In genomic region chr1:1406101-1406820, GRCh38 we compare ENCODE assay signal across 8 cellular contexts. TPM values are rescaled to one million over a fixed set of nuclear protein-coding genes. Genes with fewer than 3 reads are reported as not detected.
A peak's percentile ranks its signal among the peaks of the same experiment; 100 is the strongest.
DNase-seq lines count a peak whose midpoint lies in the region; ATAC-seq, FAIRE-seq and TF ChIP-seq lines count a peak whose summit lies in the region.

No MANE protein-coding gene starts in this region.

- POLR2A ChIA-PET in K562 (lab: Yijun Ruan, JAX): interaction anchor here (0.9 to 3.6 kb wide), 11 partner anchors 8 to 209 kb away, joined by 3 to 26 read pairs (median 6); partner anchors contain the start of genes AURKAIP1, CCNL2 and MIB2

- peak overlapping the region; percentile 99 to 100 for H3K9ac ChIP-seq in K562 (ENCODE audit: insufficient read depth in 1 of 2, low read depth in 2 of 2, low read length in 2 of 2)

- peaks cover 2% of the 10 kb centered on the region for H3K9me1 ChIP-seq in K562 (ENCODE audit: control insufficient read depth, insufficient read depth, low read length)

- H3K4me2 ChIP-seq in K562 (ENCODE audit: insufficient read depth, low read length): peak overlapping the region; percentile 98

- peak overlapping the region; percentile 100 for H3K4me3 ChIP-seq in K562
- peak overlapping the region; percentile 86 for H3K4me3 ChIP-seq in lower lobe of right lung
- peak overlapping the region; percentile 97 for H3K4me3 ChIP-seq in urinary bladder (ENCODE audit: low read depth, low read length)

- TF ChIP-seq RAD21 in K562 (CRISPR knock-in tag; conservative IDR thresholded peaks at IDR 0.05 in 1 of 2, IDR thresholded peaks at IDR 0.05 in 1 of 2): 0 out of 4 replicates have a peak, but pooled peaks of 1 of the 2 experiments have one; percentile 8

- H3K27me3 ChIP-seq in K562 (ENCODE audit: control insufficient read depth in 2 of 2, insufficient read depth in 2 of 2, low read length in 2 of 2) (no peaks in the 10 kb centered on the region), lower lobe of right lung (ENCODE audit: low read depth) (no peaks in the 10 kb centered on the region)

- intact Hi-C loops in Right ventricle myocardium superior (cut with DNase I) (no loop called here), Right ventricle myocardium inferior (cut with DNase I) (loop anchor here (5.0 kb wide), 1 partner anchor 36 kb away; no protein-coding TSS in a partner anchor), K562 (cut with micrococcal nuclease) (loop anchor here (2.0 kb wide), 1 partner anchor 35 kb away; no protein-coding TSS in a partner anchor), lower lobe of right lung (cut with DNase I) (no loop called here)

- WGBS in K562 (ENCODE audit: insufficient coverage, low coverage, missing lambda C conversion rate): 19% methylated on average over 43 of the region's 43 CpGs
- 41% methylated on average over 43 of the region's 43 CpGs for WGBS in urinary bladder

- H3K9me3 ChIP-seq in K562 (replicated peaks; ENCODE audit: control insufficient read depth, insufficient read depth, low read depth, low read length): no peaks in the 10 kb centered on the region; the same call in 1 of the 2 replicates
- H3K9me3 ChIP-seq in lower lobe of right lung: no peaks in the 10 kb centered on the region

- in situ Hi-C loops in K562 (cut with MboI): no loop called here

- CTCF ChIA-PET in K562 (lab: Yijun Ruan, JAX; ENCODE audit: low intra/inter-chr PET ratio): interaction anchor here (0.5 kb wide), 1 partner anchor 247 kb away, joined by 3 read pairs; no protein-coding TSS in a partner anchor

- H2AFZ ChIP-seq in K562 (ENCODE audit: low read depth, low read length): peak overlapping the region; percentile 82

- no peak for TF ChIP-seq EP300 in K562 (IDR thresholded peaks at IDR 0.05; ENCODE audit: low read length)

- DNase-seq in Right ventricle myocardium superior (peak; percentile 28), Right ventricle myocardium inferior (ENCODE audit: missing footprints) (no peak), K562 (ENCODE audit: extremely low read depth in 1 of 4, low spot score in 3 of 4) (peak; percentile 36 to 57 (median 45)), lower lobe of right lung (no peak), SIG-M5 treated with dmso at 0.1 percent for 504 hours (lab: John Stamatoyannopoulos, UW; ENCODE audit: unreplicated experiment) (no peak), RCC 7860 (ENCODE audit: low spot score) (no peak), HuH-7 (ENCODE audit: low spot score) (no peak)

- peaks cover 69% of the 10 kb centered on the region for H3K79me2 ChIP-seq in K562 (ENCODE audit: control insufficient read depth, insufficient read depth, low read length)

- FAIRE-seq in K562 (lab: Jason Lieb, UNC) (no peak), RCC 7860 (lab: Jason Lieb, UNC) (no peak)

- H3K36me3 ChIP-seq in K562 (ENCODE audit: control insufficient read depth, insufficient read depth, low read length): peaks cover 67% of the 10 kb centered on the region
- peaks cover 49% of the 10 kb centered on the region for H3K36me3 ChIP-seq in lower lobe of right lung
- H3K36me3 ChIP-seq in urinary bladder (ENCODE audit: insufficient read depth): peaks cover 3% of the 10 kb centered on the region

- peak; percentile 2 for ATAC-seq in Right ventricle myocardium superior (ENCODE audit: poor library complexity)
- ATAC-seq in Right ventricle myocardium inferior: no peak
- ATAC-seq in K562: peak; percentile 22
- ATAC-seq in lower lobe of right lung: peak; percentile 2 to 3

- H4K20me1 ChIP-seq in K562 (replicated peaks; ENCODE audit: control insufficient read depth, insufficient read depth, low read length): peaks cover 4% of the 10 kb centered on the region; the same call in 1 of the 2 replicates

- no peak for TF ChIP-seq CTCF in K562 (IDR thresholded peaks at IDR 0.05 in 2 of 3, conservative IDR thresholded peaks at IDR 0.05 in 1 of 3; ENCODE audit: insufficient read depth in 2 of 3, low read depth in 1 of 3, low read length in 3 of 3)
- no peak for TF ChIP-seq CTCF in lower lobe of right lung (IDR thresholded peaks at IDR 0.05)

- no TSS peak for BruUV-seq in K562 (replicated peaks; lab: Mats Ljungman, UMichigan)

- TF ChIP-seq POLR2A in K562 (conservative IDR thresholded peaks at IDR 0.05): peak; percentile 15; the same call in 1 of the 2 replicates

- peaks cover 14 to 55% of the 10 kb centered on the region in 2 experiments for H3K4me1 ChIP-seq in K562 (replicated peaks in 1 of 2; ENCODE audit: control insufficient read depth in 2 of 2, insufficient read depth in 2 of 2, low read length in 2 of 2)
- peaks cover 40% of the 10 kb centered on the region for H3K4me1 ChIP-seq in lower lobe of right lung
- H3K4me1 ChIP-seq in urinary bladder (ENCODE audit: insufficient read depth): peaks cover 2% of the 10 kb centered on the region

- peak overlapping the region; percentile 89 for H3K27ac ChIP-seq in K562 (ENCODE audit: extremely low read depth, low read depth, low read length)
- H3K27ac ChIP-seq in lower lobe of right lung: peak overlapping the region; percentile 92
- no peak overlapping the region for H3K27ac ChIP-seq in urinary bladder (ENCODE audit: low read depth)

RNA-seq across cellular contexts. Expression of gene MRPL20, which starts 0.8 kb away (rescaled TPM):
- total RNA-seq in Right ventricle myocardium superior: 144 TPM
- total RNA-seq in Right ventricle myocardium inferior: 140 TPM
- total RNA-seq in K562 (2011; cell fraction: chromatin; rRNA removed; ENCODE audit: low replicate concordance): 98.1 and 170 TPM in 2 replicates
- total RNA-seq in K562 (2011; cell fraction: nucleolus; rRNA removed): 136 and 139 TPM in 2 replicates
- total RNA-seq in K562 (2011; cell fraction: nucleoplasm; rRNA removed): 122 and 137 TPM in 2 replicates
- 352 and 355 TPM in 2 replicates for total RNA-seq in K562 (2014; rRNA removed)
- 208 and 222 TPM in 2 replicates for total RNA-seq in K562 (2014; rRNA removed; fragmentation: Illumina TruSeq; extraction: Trizol)
- total RNA-seq in K562 (2015; rRNA removed; fragmentation: Illumina TruSeq; extraction: Trizol): 205 and 216 TPM in 2 replicates
- 224 and 229 TPM in 2 replicates for total RNA-seq in K562 (2021)
- polyA plus RNA-seq in K562 (2011; rRNA removed): 144 and 187 TPM in 2 replicates
- 164 and 188 TPM in 2 replicates for polyA plus RNA-seq in K562 (2011; cell fraction: cytosol; rRNA removed)
- polyA plus RNA-seq in K562 (2011; cell fraction: nucleus; rRNA removed): 104 and 152 TPM in 2 replicates
- 195 and 375 TPM in 2 replicates for polyA plus RNA-seq in K562 (2012)
- 180 and 264 TPM in 2 replicates for polyA plus RNA-seq in K562 (2014; fragmentation: Illumina TruSeq; extraction: Trizol)
- polyA plus RNA-seq in K562 (2014; fragmentation: Nextera tagmentation; extraction: Ambion mirVana): 100 to 1,000 TPM; 570 to 671 TPM
- 420 and 491 TPM in 2 replicates for polyA plus RNA-seq in K562 (2014; rRNA removed)
- polyA minus RNA-seq in K562 (2011; rRNA and poly(A)+ RNA removed): 121 and 163 TPM in 2 replicates
- 99.9 and 107 TPM in 2 replicates for polyA minus RNA-seq in K562 (2011; cell fraction: cytosol; rRNA and poly(A)+ RNA removed)
- polyA minus RNA-seq in K562 (2011; cell fraction: nucleus; rRNA and poly(A)+ RNA removed): 44.2 and 57.5 TPM in 2 replicates
- 79.8 TPM for total RNA-seq in lower lobe of right lung
- 55.1 TPM for total RNA-seq in urinary bladder
- 183 TPM for polyA plus RNA-seq in urinary bladder

RNA-seq across cellular contexts. Expression of gene CCNL2, which starts 7.1 kb away (rescaled TPM):
- total RNA-seq in Right ventricle myocardium superior: 45.7 TPM
- 49.4 TPM for total RNA-seq in Right ventricle myocardium inferior
- total RNA-seq in K562 (2011; cell fraction: chromatin; rRNA removed; ENCODE audit: low replicate concordance): 996 and 1,265 TPM in 2 replicates
- 508 and 525 TPM in 2 replicates for total RNA-seq in K562 (2011; cell fraction: nucleolus; rRNA removed)
- 788 and 831 TPM in 2 replicates for total RNA-seq in K562 (2011; cell fraction: nucleoplasm; rRNA removed)
- 147 and 176 TPM in 2 replicates for total RNA-seq in K562 (2014; rRNA removed)
- 65.1 and 66.7 TPM in 2 replicates for total RNA-seq in K562 (2014; rRNA removed; fragmentation: Illumina TruSeq; extraction: Trizol)
- 91.0 and 94.5 TPM in 2 replicates for total RNA-seq in K562 (2015; rRNA removed; fragmentation: Illumina TruSeq; extraction: Trizol)
- 141 and 167 TPM in 2 replicates for total RNA-seq in K562 (2021)
- 236 and 265 TPM in 2 replicates for polyA plus RNA-seq in K562 (2011; rRNA removed)
- 71.9 and 133 TPM in 2 replicates for polyA plus RNA-seq in K562 (2011; cell fraction: cytosol; rRNA removed)
- polyA plus RNA-seq in K562 (2011; cell fraction: nucleus; rRNA removed): 2,539 and 2,548 TPM in 2 replicates
- polyA plus RNA-seq in K562 (2012): 104 and 250 TPM in 2 replicates
- polyA plus RNA-seq in K562 (2014; fragmentation: Illumina TruSeq; extraction: Trizol): 81.0 and 89.7 TPM in 2 replicates
- polyA plus RNA-seq in K562 (2014; fragmentation: Nextera tagmentation; extraction: Ambion mirVana): 1 to 10 TPM; 2.8 to 5.6 TPM
- polyA plus RNA-seq in K562 (2014; rRNA removed): 245 and 287 TPM in 2 replicates
- polyA minus RNA-seq in K562 (2011; rRNA and poly(A)+ RNA removed): 70.2 and 76.2 TPM in 2 replicates
- 31.4 and 45.0 TPM in 2 replicates for polyA minus RNA-seq in K562 (2011; cell fraction: cytosol; rRNA and poly(A)+ RNA removed)
- polyA minus RNA-seq in K562 (2011; cell fraction: nucleus; rRNA and poly(A)+ RNA removed): 260 and 342 TPM in 2 replicates
- total RNA-seq in lower lobe of right lung: 165 TPM
- 226 TPM for total RNA-seq in urinary bladder
- 146 TPM for polyA plus RNA-seq in urinary bladder

RNA-seq across cellular contexts. Expression of gene ANKRD65, which starts 14.8 kb away (rescaled TPM):
- total RNA-seq in Right ventricle myocardium superior: 1.8 TPM
- total RNA-seq in Right ventricle myocardium inferior: 3.0 TPM
- total RNA-seq in K562 (2011; cell fraction: chromatin; rRNA removed; ENCODE audit: low replicate concordance): not detected in 2 replicates
- total RNA-seq in K562 (2011; cell fraction: nucleolus; rRNA removed): not detected in 2 replicates
- 0.37 TPM in 1 of 2 replicates, not detected in the other for total RNA-seq in K562 (2011; cell fraction: nucleoplasm; rRNA removed)
- not detected in 2 replicates for total RNA-seq in K562 (2014; rRNA removed)
- total RNA-seq in K562 (2014; rRNA removed; fragmentation: Illumina TruSeq; extraction: Trizol): not detected in 2 replicates
- total RNA-seq in K562 (2015; rRNA removed; fragmentation: Illumina TruSeq; extraction: Trizol): not detected in 2 replicates
- not detected in 2 replicates for total RNA-seq in K562 (2021)
- polyA plus RNA-seq in K562 (2011; rRNA removed): not detected in 2 replicates
- polyA plus RNA-seq in K562 (2011; cell fraction: cytosol; rRNA removed): not detected in 2 replicates
- polyA plus RNA-seq in K562 (2011; cell fraction: nucleus; rRNA removed): not detected in 2 replicates
- polyA plus RNA-seq in K562 (2012): 0.11 TPM in 1 of 2 replicates, not detected in the other
- polyA plus RNA-seq in K562 (2014; fragmentation: Illumina TruSeq; extraction: Trizol): not detected in 2 replicates
- polyA plus RNA-seq in K562 (2014; fragmentation: Nextera tagmentation; extraction: Ambion mirVana): not detected
- not detected in 2 replicates for polyA plus RNA-seq in K562 (2014; rRNA removed)
- not detected in 2 replicates for polyA minus RNA-seq in K562 (2011; rRNA and poly(A)+ RNA removed)
- not detected in 2 replicates for polyA minus RNA-seq in K562 (2011; cell fraction: cytosol; rRNA and poly(A)+ RNA removed)
- polyA minus RNA-seq in K562 (2011; cell fraction: nucleus; rRNA and poly(A)+ RNA removed): not detected in 2 replicates
- 22.3 TPM for total RNA-seq in lower lobe of right lung
- total RNA-seq in urinary bladder: 5.8 TPM
- 17.7 TPM for polyA plus RNA-seq in urinary bladder

RNA-seq across cellular contexts. Expression of gene VWA1, which starts 29.2 kb away (rescaled TPM):
- total RNA-seq in Right ventricle myocardium superior (17.1 TPM), Right ventricle myocardium inferior (20.5 TPM), K562 (2014; rRNA removed) (4.0 and 4.6 TPM in 2 replicates), K562 (2014; rRNA removed; fragmentation: Illumina TruSeq; extraction: Trizol) (0.03 and 0.04 TPM in 2 replicates), K562 (2015; rRNA removed; fragmentation: Illumina TruSeq; extraction: Trizol) (0.98 and 1.2 TPM in 2 replicates), K562 (2021) (6.4 and 7.1 TPM in 2 replicates), lower lobe of right lung (58.7 TPM), urinary bladder (15.2 TPM)
- 0.76 and 5.5 TPM in 2 replicates for total RNA-seq in K562 (2011; cell fraction: chromatin; rRNA removed; ENCODE audit: low replicate concordance)
- 5.1 and 7.2 TPM in 2 replicates for total RNA-seq in K562 (2011; cell fraction: nucleolus; rRNA removed)
- total RNA-seq in K562 (2011; cell fraction: nucleoplasm; rRNA removed): 1.9 and 3.4 TPM in 2 replicates
- polyA plus RNA-seq in K562 (2011; rRNA removed) (0.85 and 1.6 TPM in 2 replicates), K562 (2014; fragmentation: Illumina TruSeq; extraction: Trizol) (0.16 and 0.84 TPM in 2 replicates), K562 (2014; fragmentation: Nextera tagmentation; extraction: Ambion mirVana) (under 1 TPM; 0.01 to 0.06 TPM), K562 (2014; rRNA removed) (2.6 and 3.0 TPM in 2 replicates), urinary bladder (214 TPM)
- 1.3 and 7.5 TPM in 2 replicates for polyA plus RNA-seq in K562 (2011; cell fraction: cytosol; rRNA removed)
- polyA plus RNA-seq in K562 (2011; cell fraction: nucleus; rRNA removed): 3.0 and 6.5 TPM in 2 replicates
- 3.8 and 6.1 TPM in 2 replicates for polyA plus RNA-seq in K562 (2012)
- 0.42 and 0.69 TPM in 2 replicates for polyA minus RNA-seq in K562 (2011; rRNA and poly(A)+ RNA removed)
- polyA minus RNA-seq in K562 (2011; cell fraction: cytosol; rRNA and poly(A)+ RNA removed): 2.0 and 2.4 TPM in 2 replicates
- 2.7 and 4.3 TPM in 2 replicates for polyA minus RNA-seq in K562 (2011; cell fraction: nucleus; rRNA and poly(A)+ RNA removed)

RNA-seq across cellular contexts. Expression of gene AURKAIP1, which starts 31.3 kb away (rescaled TPM):
- 271 TPM for total RNA-seq in Right ventricle myocardium superior
- 265 TPM for total RNA-seq in Right ventricle myocardium inferior
- 23.0 and 76.1 TPM in 2 replicates for total RNA-seq in K562 (2011; cell fraction: chromatin; rRNA removed; ENCODE audit: low replicate concordance)
- total RNA-seq in K562 (2011; cell fraction: nucleolus; rRNA removed): 97.2 and 110 TPM in 2 replicates
- total RNA-seq in K562 (2011; cell fraction: nucleoplasm; rRNA removed): 49.6 and 53.2 TPM in 2 replicates
- 478 and 554 TPM in 2 replicates for total RNA-seq in K562 (2014; rRNA removed)
- total RNA-seq in K562 (2014; rRNA removed; fragmentation: Illumina TruSeq; extraction: Trizol): 19.4 and 34.6 TPM in 2 replicates
- 113 and 115 TPM in 2 replicates for total RNA-seq in K562 (2015; rRNA removed; fragmentation: Illumina TruSeq; extraction: Trizol)
- 346 and 388 TPM in 2 replicates for total RNA-seq in K562 (2021)
- 92.0 and 96.0 TPM in 2 replicates for polyA plus RNA-seq in K562 (2011; rRNA removed)
- polyA plus RNA-seq in K562 (2011; cell fraction: cytosol; rRNA removed): 83.3 and 266 TPM in 2 replicates
- polyA plus RNA-seq in K562 (2011; cell fraction: nucleus; rRNA removed): 80.6 and 118 TPM in 2 replicates
- 196 and 204 TPM in 2 replicates for polyA plus RNA-seq in K562 (2012)
- 66.4 and 151 TPM in 2 replicates for polyA plus RNA-seq in K562 (2014; fragmentation: Illumina TruSeq; extraction: Trizol)
- polyA plus RNA-seq in K562 (2014; fragmentation: Nextera tagmentation; extraction: Ambion mirVana): 10 to 100 TPM in 1 of 2 experiments, 1 to 10 TPM in 1; 7.8 to 32.9 TPM
- 385 and 391 TPM in 2 replicates for polyA plus RNA-seq in K562 (2014; rRNA removed)
- 16.0 and 24.9 TPM in 2 replicates for polyA minus RNA-seq in K562 (2011; rRNA and poly(A)+ RNA removed)
- polyA minus RNA-seq in K562 (2011; cell fraction: cytosol; rRNA and poly(A)+ RNA removed): 55.8 and 62.3 TPM in 2 replicates
- 24.6 and 29.9 TPM in 2 replicates for polyA minus RNA-seq in K562 (2011; cell fraction: nucleus; rRNA and poly(A)+ RNA removed)
- 82.4 TPM for total RNA-seq in lower lobe of right lung
- 20.7 TPM for total RNA-seq in urinary bladder
- polyA plus RNA-seq in urinary bladder: 158 TPM

Comparison
In these comparisons a context has a peak if more than half of its experiments do, and no peak if none do; other contexts are left out.
1. DNase-seq: peak in Right ventricle myocardium superior (single experiment) and K562 (4 of 4); none in Right ventricle myocardium inferior (single experiment), lower lobe of right lung (single experiment), SIG-M5 treated with dmso at 0.1 percent for 504 hours (single experiment), RCC 7860 (single experiment) and HuH-7 (single experiment).
2. intact Hi-C loops: an anchor here in Right ventricle myocardium inferior (5.0 kb wide) and K562 (2.0 kb wide); none called in Right ventricle myocardium superior and lower lobe of right lung.
3. Peak in every context shown above with its lines, with median percentiles within 50 percentile points of each other: H3K4me3 ChIP-seq.